ENCODE assay signal across 8 cellular contexts in genomic region chr1:15523104-15523921, GRCh38. TPM values are rescaled to one million over a fixed set of nuclear protein-coding genes. Genes with fewer than 3 reads are reported as not detected.
A peak's percentile ranks its signal among the peaks of the same experiment; 100 is the strongest.
DNase-seq lines count a peak whose midpoint lies in the region; ATAC-seq and TF ChIP-seq lines count a peak whose summit lies in the region.

No MANE protein-coding gene starts in this region.

- POLR2A ChIA-PET in BJ (lab: Charles Lee), result interaction anchor here (0.9 kb wide), 1 partner anchor 240 kb away, joined by 19 read pairs; no protein-coding TSS in a partner anchor

- H3K36me3 ChIP-seq in BJ (ENCODE audit: control insufficient read depth, insufficient read depth, low read length), result no peaks in the 10 kb centered on the region
- H3K36me3 ChIP-seq in MG63, result no peaks in the 10 kb centered on the region

- CTCF ChIA-PET in BJ (lab: Yijun Ruan, JAX), result interaction anchor here (0.7 kb wide), 1 partner anchor 426 kb away, joined by 3 read pairs; no protein-coding TSS in a partner anchor

- H3K4me1 Mint-ChIP-seq in natural killer cell treated with Interleukin-12 subunit alpha and Interleukin-12 subunit beta and Interleukin-15 and Interleukin-18, amount 100 ng/mL, for 72 hours (ENCODE audit: low read depth in 2 of 2), result peaks cover 34 to 43% of the 10 kb centered on the region in 2 donors

- H3K27me3 Mint-ChIP-seq in natural killer cell treated with Interleukin-12 subunit alpha and Interleukin-12 subunit beta and Interleukin-15 and Interleukin-18, amount 100 ng/mL, for 72 hours, result no peaks in the 10 kb centered on the region

- TF ChIP-seq CTCF in BJ (IDR thresholded peaks at IDR 0.05; ENCODE audit: insufficient read depth, low read depth, low read length) (no peak), dorsolateral prefrontal cortex (IDR thresholded peaks at IDR 0.05 in 54 of 56, conservative IDR thresholded peaks at IDR 0.05 in 2 of 56; ENCODE audit: low read depth in 1 of 56, partially characterized antibody in 56 of 56) (no peak)

- intact Hi-C loops in dorsolateral prefrontal cortex (cut with DNase I), result loop anchor here (5.0 to 10.0 kb wide), 3 partner anchors 119 to 841 kb away; partner anchors contain the start of genes SZRD1 (in 2 of the 2), EFHD2 (in 1 of the 2) and SPEN (in 1 of the 2)

- H3K27ac ChIP-seq in dorsolateral prefrontal cortex, result peak overlapping the region; percentile 63 to 99 (median 96)

- H3K4me3 Mint-ChIP-seq in natural killer cell treated with Interleukin-12 subunit alpha and Interleukin-12 subunit beta and Interleukin-15 and Interleukin-18, amount 100 ng/mL, for 72 hours, result peak overlapping the region; percentile 97

- H3K4me3 ChIP-seq in BJ (ENCODE audit: low read depth, low read length) (peak overlapping the region; percentile 56), MG63 (peak overlapping the region; percentile 53), dorsolateral prefrontal cortex (peak overlapping the region; percentile 61 to 100 (median 87))

- no peak for ATAC-seq in natural killer cell treated with Interleukin-12 subunit alpha and Interleukin-12 subunit beta and Interleukin-15 and Interleukin-18, amount 100 ng/mL, for 72 hours
- no peak for ATAC-seq in GM19324 (IDR thresholded peaks at IDR 0.05; ENCODE audit: low FRiP score, unreplicated experiment)
- ATAC-seq in GM19463 (IDR thresholded peaks at IDR 0.05; ENCODE audit: unreplicated experiment), result no peak
- no peak for ATAC-seq in GM21786 (IDR thresholded peaks at IDR 0.05; ENCODE audit: unreplicated experiment)

- no peaks in the 10 kb centered on the region for H3K9me3 Mint-ChIP-seq in natural killer cell treated with Interleukin-12 subunit alpha and Interleukin-12 subunit beta and Interleukin-15 and Interleukin-18, amount 100 ng/mL, for 72 hours

- H3K27me3 ChIP-seq in BJ (ENCODE audit: control insufficient read depth, insufficient read depth, low read length) (no peaks in the 10 kb centered on the region), MG63 (no peaks in the 10 kb centered on the region), dorsolateral prefrontal cortex (no peaks in the 10 kb centered on the region)

- DNase-seq in BJ (ENCODE audit: low read depth) (no peak), MG63 (no peak), dorsolateral prefrontal cortex (no peak), SW 1271 (lab: John Stamatoyannopoulos, UW) (no peak)
- DNase-seq in natural killer cell treated with Interleukin-12 subunit alpha and Interleukin-12 subunit beta and Interleukin-15 and Interleukin-18, amount 100 ng/mL, for 72 hours (ENCODE audit: low spot score), result no peak

- no peaks in the 10 kb centered on the region for H3K36me3 Mint-ChIP-seq in natural killer cell treated with Interleukin-12 subunit alpha and Interleukin-12 subunit beta and Interleukin-15 and Interleukin-18, amount 100 ng/mL, for 72 hours

- no peaks in the 10 kb centered on the region for H3K9me3 ChIP-seq in MG63

- peak overlapping the region; percentile 85 to 88 for H3K27ac Mint-ChIP-seq in natural killer cell treated with Interleukin-12 subunit alpha and Interleukin-12 subunit beta and Interleukin-15 and Interleukin-18, amount 100 ng/mL, for 72 hours

RNA-seq across cellular contexts. Expression of gene CASP9, which starts 0.7 kb away (rescaled TPM):
- polyA plus RNA-seq in BJ (2011; rRNA removed), result 14.0 and 20.8 TPM in 2 replicates
- 4.4 and 11.7 TPM in 2 replicates for polyA minus RNA-seq in BJ (2011; rRNA and poly(A)+ RNA removed)
- total RNA-seq in MG63 (2014; rRNA removed; shearing (Covaris generic); ENCODE audit: low replicate concordance), result 5.3 and 8.8 TPM in 2 replicates
- total RNA-seq in dorsolateral prefrontal cortex, result 10 to 100 TPM; 12.9 to 32.0 (median 20.8) TPM
- total RNA-seq in natural killer cell treated with Interleukin-12 subunit alpha and Interleukin-12 subunit beta and Interleukin-15 and Interleukin-18, amount 100 ng/mL, for 72 hours, result 10 to 100 TPM; 15.1 to 18.0 TPM

RNA-seq across cellular contexts. Expression of gene DNAJC16, which starts 3.3 kb away (rescaled TPM):
- polyA plus RNA-seq in BJ (2011; rRNA removed), result 12.3 and 20.2 TPM in 2 replicates
- 11.6 and 15.4 TPM in 2 replicates for polyA minus RNA-seq in BJ (2011; rRNA and poly(A)+ RNA removed)
- 3.5 and 3.6 TPM in 2 replicates for total RNA-seq in MG63 (2014; rRNA removed; shearing (Covaris generic); ENCODE audit: low replicate concordance)
- total RNA-seq in dorsolateral prefrontal cortex, result 10 to 100 TPM; 25.1 to 54.7 (median 38.7) TPM
- 10 to 100 TPM; 15.5 to 23.7 TPM for total RNA-seq in natural killer cell treated with Interleukin-12 subunit alpha and Interleukin-12 subunit beta and Interleukin-15 and Interleukin-18, amount 100 ng/mL, for 72 hours

RNA-seq across cellular contexts. Expression of gene CELA2B, which starts 47.4 kb away (rescaled TPM):
- not detected in 2 replicates for polyA plus RNA-seq in BJ (2011; rRNA removed)
- not detected in 2 replicates for polyA minus RNA-seq in BJ (2011; rRNA and poly(A)+ RNA removed)
- not detected in 2 replicates for total RNA-seq in MG63 (2014; rRNA removed; shearing (Covaris generic); ENCODE audit: low replicate concordance)
- total RNA-seq in dorsolateral prefrontal cortex, result not detected
- total RNA-seq in natural killer cell treated with Interleukin-12 subunit alpha and Interleukin-12 subunit beta and Interleukin-15 and Interleukin-18, amount 100 ng/mL, for 72 hours, result not detected
